Comparison of ENCODE assay signal across 24 cellular contexts in the genomic region with DNA sequence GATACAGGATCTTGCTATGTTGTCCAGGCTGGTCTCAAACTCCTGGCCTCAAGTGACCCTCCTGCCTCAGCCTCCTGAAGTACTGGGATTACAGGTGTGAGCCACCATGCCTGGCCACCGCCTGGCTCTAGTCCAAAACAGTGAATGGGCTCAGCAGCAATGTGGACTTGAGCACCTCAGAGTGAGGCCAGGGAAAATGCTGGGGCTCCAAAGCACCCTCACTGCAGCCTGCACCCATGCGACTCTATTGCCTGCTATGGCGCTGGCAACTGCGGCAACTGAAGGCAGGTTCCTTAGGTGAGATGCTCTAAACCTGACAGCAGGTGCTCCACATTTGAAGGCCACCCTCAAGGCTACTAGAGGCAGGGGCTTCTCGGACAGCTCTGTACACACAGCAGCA.
"Had no signal": no experiment of that assay in that cellular context is flagged by ENCODE, and none has a peak within 500 bp of the region (broad histone marks: within the 10 kb centered on the region; RNA-seq: fewer than 3 reads in every experiment).

No MANE protein-coding gene starts in this region.

- H3K36me3 ChIP-seq: cardiac muscle cell had no signal

- H3K9me3 Mint-ChIP-seq: activated naive CD8-positive, alpha-beta T cell treated with anti-CD3 and anti-CD28 coated beads for 36 hours; T-helper 1 cell treated with Interleukin-12 subunit alpha and Interleukin-12 subunit beta and Interleukin-4 antibody, amounts not matched to agents 30 μg/mL and 1 μg/mL, for 36 hours had no signal

- ATAC-seq: activated CD4-positive, CD25-positive, alpha-beta regulatory T cell treated with anti-CD3 and anti-CD28 coated beads, Interleukin-2, amount 50 U/mL, for 24 hours; SK-N-SH treated with all-trans-retinoic acid at 6 μM for 48 hours had no signal

- H3K4me3 ChIP-seq: cardiac muscle cell, Peyer's patch, SJSA1 had no signal

- H3K27ac Mint-ChIP-seq: activated naive CD8-positive, alpha-beta T cell treated with anti-CD3 and anti-CD28 coated beads for 36 hours; IgD-negative memory B cell; T-helper 1 cell treated with Interleukin-12 subunit alpha and Interleukin-12 subunit beta and Interleukin-4 antibody, amounts not matched to agents 30 μg/mL and 1 μg/mL, for 36 hours had no signal

- H3K27me3 ChIP-seq: brain microvascular endothelial cell, cardiac muscle cell, Peyer's patch, SJSA1 had no signal

- H3K27ac ChIP-seq: brain microvascular endothelial cell, cardiac muscle cell, Peyer's patch, RWPE1, SJSA1 had no signal

- DNase-seq: activated CD4-positive, alpha-beta T cell treated with anti-CD3 and anti-CD28 coated beads for 4 hours; activated CD4-positive, alpha-beta T cell treated with anti-CD3 and anti-CD28 coated beads, Interleukin-2, amount 50 U/mL, for 4 hours; activated effector memory CD4-positive, alpha-beta T cell treated with Interleukin-2 at 50 U/mL for 16 hours; activated naive CD4-positive, alpha-beta T cell treated with Interleukin-2 at 50 U/mL for 16 hours; activated naive CD8-positive, alpha-beta T cell treated with anti-CD3 and anti-CD28 coated beads for 36 hours; activated T-cell treated with anti-CD3 and anti-CD28 coated beads for 4 hours; brain microvascular endothelial cell; KG1; NCI-H1048; NCI-H146; NCI-H187 treated with DMSO at 0.1 percent for 48 hours; NCI-H2081 treated with DMSO at 0.1 percent for 48 hours; NCI-H446; NCI-H524; Peyer's patch; SHP77; SW 1271 had no signal

- H3K4me3 Mint-ChIP-seq: activated naive CD8-positive, alpha-beta T cell treated with anti-CD3 and anti-CD28 coated beads for 36 hours; IgD-negative memory B cell; T-helper 1 cell treated with Interleukin-12 subunit alpha and Interleukin-12 subunit beta and Interleukin-4 antibody, amounts not matched to agents 30 μg/mL and 1 μg/mL, for 36 hours had no signal

- H3K9me3 ChIP-seq: SJSA1 had no signal

- H3K27me3 Mint-ChIP-seq: activated naive CD8-positive, alpha-beta T cell treated with anti-CD3 and anti-CD28 coated beads for 36 hours; IgD-negative memory B cell had no signal
